30 cellular contexts compared by ENCODE assay signal in the genomic region with DNA sequence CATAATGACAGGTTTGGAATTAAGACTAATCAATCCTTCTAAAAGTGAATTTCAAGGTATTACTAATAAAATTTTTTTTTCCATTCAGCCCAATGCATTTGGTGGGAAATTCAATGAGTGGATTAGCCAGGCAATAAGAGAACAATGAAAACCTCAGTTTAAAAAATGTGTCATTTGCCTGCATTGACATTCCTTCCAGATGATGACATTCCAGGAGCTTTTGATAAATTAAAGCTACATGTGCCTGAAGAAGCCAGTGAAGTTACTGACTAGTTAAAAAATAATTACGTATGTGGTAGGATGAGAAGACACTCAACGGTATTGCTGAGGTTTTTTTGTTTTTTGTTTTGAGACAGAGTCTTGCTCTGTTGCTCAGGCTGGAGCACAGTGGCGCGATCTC. TPM values are rescaled to one million over a fixed set of nuclear protein-coding genes. Genes with fewer than 3 reads are reported as not detected.
DNase-seq lines count a peak whose midpoint lies in the region; ATAC-seq, FAIRE-seq and TF ChIP-seq lines count a peak whose summit lies in the region.
"Had no signal": no experiment of that assay in that cellular context is flagged by ENCODE, and none has a peak within 500 bp of the region (broad histone marks: within the 10 kb centered on the region; RNA-seq: fewer than 3 reads in every experiment).

No MANE protein-coding gene starts in this region.

- no peak overlapping the region for H4K8ac ChIP-seq in H1 (ENCODE audit: extremely low read depth, insufficient read depth, low read length)

- H2BK5ac ChIP-seq in H1 (ENCODE audit: low read depth, low read length) = no peak overlapping the region

- no peaks in the 10 kb centered on the region for H3K4me1 Mint-ChIP-seq in nephron progenitor cell
- H3K4me1 Mint-ChIP-seq: mesothelial cell of epicardium had no signal

- H3K4me3 ChIP-seq in GM23248 (no peak overlapping the region), H1 (ENCODE audit: extremely low read depth in 1 of 4, insufficient read depth in 2 of 4, low read depth in 3 of 4, low read length in 4 of 4) (no peak overlapping the region)
- H3K4me3 ChIP-seq: dorsolateral prefrontal cortex, skin epidermis, thyroid gland had no signal

- TF ChIP-seq RAD21 in H1 (IDR thresholded peaks at IDR 0.05 in 1 of 2, conservative IDR thresholded peaks at IDR 0.05 in 1 of 2; ENCODE audit: low read depth in 2 of 2, low read length in 2 of 2) = no peak

- no peak for FAIRE-seq in H1 (lab: Jason Lieb, UNC)

- CTCF ChIA-PET in H1 (lab: Charles Lee; ENCODE audit: partially characterized antibody) = interaction anchor here (0.6 to 0.7 kb wide), 2 partner anchors 18 to 966 kb away, joined by 3 to 4 read pairs; no protein-coding TSS in a partner anchor

- no peak for ATAC-seq in HG02588 (IDR thresholded peaks at IDR 0.05; ENCODE audit: unreplicated experiment)
- ATAC-seq: left ventricle myocardium superior; naive thymus-derived CD4-positive, alpha-beta T cell had no signal

- H3K4me1 ChIP-seq in GM23248 (ENCODE audit: insufficient read depth) = no peaks in the 10 kb centered on the region
- H3K4me1 ChIP-seq in H1 (replicated peaks in 1 of 4; ENCODE audit: control insufficient read depth in 3 of 4, insufficient read depth in 4 of 4, low read length in 3 of 4) = no peaks in the 10 kb centered on the region
- H3K4me1 ChIP-seq: thyroid gland had no signal

- H2BK12ac ChIP-seq in H1 (ENCODE audit: low read depth, low read length) = no peak overlapping the region

- H3K9me3 Mint-ChIP-seq in nephron progenitor cell = peaks cover 6% of the 10 kb centered on the region
- H3K9me3 Mint-ChIP-seq: activated naive CD8-positive, alpha-beta T cell treated with anti-CD3 and anti-CD28 coated beads, Interleukin-2, amount 10 ng/mL, durations not matched to agents 7 days and 5 days; CD4-positive, alpha-beta T cell; HFFc6; IgD-negative memory B cell; mesothelial cell of epicardium; stimulated activated naive CD8-positive, alpha-beta T cell treated with anti-CD3 and anti-CD28 coated beads, Interleukin-15, Interleukin-2, amounts not matched to agents 100 ng/mL and 50 ng/mL, for 24 hours had no signal

- TF ChIP-seq CTCF in H1 (IDR thresholded peaks at IDR 0.05; ENCODE audit: control extremely low read depth in 1 of 3, insufficient read depth in 1 of 3, low read depth in 1 of 3, low read length in 3 of 3) (no peak), nephron progenitor cell (IDR thresholded peaks at IDR 0.05) (no peak)

- H3K18ac ChIP-seq in H1 (ENCODE audit: extremely low read depth, low read length) = no peak overlapping the region

- H3K79me1 ChIP-seq in H1 (ENCODE audit: low read depth, low read length) = no peaks in the 10 kb centered on the region

- H3K4me3 Mint-ChIP-seq in nephron progenitor cell = no peak overlapping the region
- H3K4me3 Mint-ChIP-seq: activated naive CD8-positive, alpha-beta T cell treated with anti-CD3 and anti-CD28 coated beads, Interleukin-2, amount 10 ng/mL, durations not matched to agents 7 days and 5 days; CD4-positive, alpha-beta T cell; HFFc6; IgD-negative memory B cell; mesothelial cell of epicardium; naive thymus-derived CD4-positive, alpha-beta T cell; stimulated activated naive CD8-positive, alpha-beta T cell treated with anti-CD3 and anti-CD28 coated beads, Interleukin-15, Interleukin-2, amounts not matched to agents 100 ng/mL and 50 ng/mL, for 24 hours had no signal

- H3K4ac ChIP-seq in H1 (replicated peaks; ENCODE audit: insufficient read length, low read depth, low read length) = no peak overlapping the region

- H3K4me2 ChIP-seq in GM23248 (ENCODE audit: unreplicated experiment) (no peak overlapping the region), H1 (ENCODE audit: insufficient read depth in 1 of 2, low read depth in 2 of 2, low read length in 2 of 2) (no peak overlapping the region)

- TF ChIP-seq EP300 in H1 (IDR thresholded peaks at IDR 0.05; ENCODE audit: borderline replicate concordance in 1 of 2, low read depth in 2 of 2, low read length in 2 of 2) = no peak

- H3F3A ChIP-seq in GM23248 (ENCODE audit: insufficient read depth) = no peaks in the 10 kb centered on the region

- peaks cover 22% of the 10 kb centered on the region for H3K27me3 Mint-ChIP-seq in nephron progenitor cell (ENCODE audit: low read depth, poor library complexity)
- H3K27me3 Mint-ChIP-seq: CD4-positive, alpha-beta T cell; stimulated activated naive CD8-positive, alpha-beta T cell treated with anti-CD3 and anti-CD28 coated beads, Interleukin-15, Interleukin-2, amounts not matched to agents 100 ng/mL and 50 ng/mL, for 24 hours had no signal

- no peak overlapping the region for H3K56ac ChIP-seq in H1 (replicated peaks; ENCODE audit: insufficient read length, low read depth, low read length)

- H3K23ac ChIP-seq in H1 (ENCODE audit: insufficient read length) = no peak overlapping the region

- no peak overlapping the region for H2AFZ ChIP-seq in GM23248
- H2AFZ ChIP-seq in H1 (ENCODE audit: low read length) = no peak overlapping the region

- H3K9ac ChIP-seq in GM23248 = no peak overlapping the region
- no peak overlapping the region for H3K9ac ChIP-seq in H1 (replicated peaks in 1 of 4; ENCODE audit: extremely low read depth in 1 of 4, low read depth in 3 of 4, low read length in 3 of 4)

- H3K9me2 ChIP-seq in GM23248 (ENCODE audit: insufficient read depth) = no peaks in the 10 kb centered on the region

- H3K36me3 Mint-ChIP-seq in nephron progenitor cell (ENCODE audit: low read depth) = no peaks in the 10 kb centered on the region
- H3K36me3 Mint-ChIP-seq: activated naive CD8-positive, alpha-beta T cell treated with anti-CD3 and anti-CD28 coated beads, Interleukin-2, amount 10 ng/mL, durations not matched to agents 7 days and 5 days; mesothelial cell of epicardium; naive thymus-derived CD4-positive, alpha-beta T cell had no signal

- no peak overlapping the region for H4K91ac ChIP-seq in H1 (replicated peaks; ENCODE audit: insufficient read length, low read length)

- no peaks in the 10 kb centered on the region for H3K36me3 ChIP-seq in GM23248 (ENCODE audit: low read depth)
- H3K36me3 ChIP-seq in H1 (ENCODE audit: control insufficient read depth in 2 of 4, insufficient read depth in 4 of 4, low read length in 3 of 4) = no peaks in the 10 kb centered on the region
- H3K36me3 ChIP-seq: thyroid gland had no signal

- in situ Hi-C loops in GM23248 (cut with MboI) = no loop called here

- H3K79me2 ChIP-seq in GM23248 (ENCODE audit: insufficient read depth) = no peaks in the 10 kb centered on the region
- H3K79me2 ChIP-seq in H1 (ENCODE audit: control insufficient read depth in 1 of 2, insufficient read depth in 2 of 2, low read length in 2 of 2) = no peaks in the 10 kb centered on the region

- no peaks in the 10 kb centered on the region for H4K20me1 ChIP-seq in GM23248 (ENCODE audit: insufficient read depth)
- H4K20me1 ChIP-seq in H1 (replicated peaks in 1 of 2; ENCODE audit: control insufficient read depth in 1 of 2, insufficient read depth in 2 of 2, low read length in 2 of 2) = no peaks in the 10 kb centered on the region

- TF ChIP-seq POLR2A in H1 (IDR thresholded peaks at IDR 0.05; ENCODE audit: control extremely low read depth in 1 of 2, low read depth in 2 of 2, low read length in 2 of 2) = no peak

- no peak overlapping the region for H2BK20ac ChIP-seq in H1 (ENCODE audit: low read length)

- H3K27ac Mint-ChIP-seq in nephron progenitor cell = no peak overlapping the region
- H3K27ac Mint-ChIP-seq: activated naive CD8-positive, alpha-beta T cell treated with anti-CD3 and anti-CD28 coated beads, Interleukin-2, amount 10 ng/mL, durations not matched to agents 7 days and 5 days; CD4-positive, alpha-beta T cell; HFFc6; IgD-negative memory B cell; mesothelial cell of epicardium; naive thymus-derived CD4-positive, alpha-beta T cell; stimulated activated naive CD8-positive, alpha-beta T cell treated with anti-CD3 and anti-CD28 coated beads, Interleukin-15, Interleukin-2, amounts not matched to agents 100 ng/mL and 50 ng/mL, for 24 hours had no signal

- POLR2A ChIA-PET in H1 (lab: Charles Lee; ENCODE audit: partially characterized antibody) = no interaction called here

- H3K9me3 ChIP-seq in GM23248 (ENCODE audit: low read depth) (no peaks in the 10 kb centered on the region), H1 (ENCODE audit: insufficient read depth in 2 of 2, low read depth in 1 of 2, low read length in 1 of 2) (no peaks in the 10 kb centered on the region)
- H3K9me3 ChIP-seq: thyroid gland had no signal

- no peak overlapping the region for H2AK5ac ChIP-seq in H1 (ENCODE audit: low read depth, low read length)

- no peak overlapping the region for H2BK120ac ChIP-seq in H1 (replicated peaks; ENCODE audit: low read depth, low read length)

- no peak overlapping the region for H3K14ac ChIP-seq in H1 (ENCODE audit: insufficient read length)

- H3K27ac ChIP-seq in GM23248 = no peak overlapping the region
- no peak overlapping the region for H3K27ac ChIP-seq in H1 (ENCODE audit: low read depth, low read length)
- H3K27ac ChIP-seq: dorsolateral prefrontal cortex, skin epidermis, thyroid gland had no signal

- 81 to 87% methylated on average over 4 of the region's 4 CpGs for WGBS in GM23248 (ENCODE audit: low coverage in 1 of 2, low lambda C conversion rate in 2 of 2, missing lambda C conversion rate in 2 of 2), 2 experiments
- 90% methylated on average over 4 of the region's 4 CpGs; no CpG with 5 or more reads in 1 of the 2 experiments for WGBS in H1 (ENCODE audit: extremely low coverage in 1 of 2, insufficient coverage in 1 of 2, insufficient read length in 1 of 2, insufficient replicate concordance in 2 of 2, low coverage in 1 of 2, low lambda C conversion rate in 2 of 2, missing lambda C conversion rate in 1 of 2), 2 experiments

- H3K27me3 ChIP-seq in GM23248 (replicated peaks; ENCODE audit: insufficient read depth) (no peaks in the 10 kb centered on the region), H1 (replicated peaks in 1 of 4; ENCODE audit: control insufficient read depth in 3 of 4, extremely low read depth in 1 of 4, insufficient read depth in 3 of 4, low read length in 3 of 4) (no peaks in the 10 kb centered on the region)
- H3K27me3 ChIP-seq: dorsolateral prefrontal cortex, thyroid gland had no signal

- no peaks in the 10 kb centered on the region for H3K23me2 ChIP-seq in H1 (ENCODE audit: low read depth, low read length)

- no peak overlapping the region for H4K5ac ChIP-seq in H1 (ENCODE audit: insufficient read length, low read depth, low read length)

- DNase-seq in A172 (ENCODE audit: low spot score) (peak; percentile 61), GM23248 (peak; percentile 30), RKO (ENCODE audit: low spot score) (peak; percentile 27), H1 (ENCODE audit: low read depth in 1 of 2, low spot score in 2 of 2) (no peak), nephron progenitor cell (no peak), dedifferentiated amniotic fluid mesenchymal stem cell (ENCODE audit: extremely low spot score) (no peak), RPMI8226 (no peak)
- DNase-seq: 8988T; activated CD4-positive, alpha-beta T cell treated with anti-CD3 and anti-CD28 coated beads for 4 hours; activated CD8-positive, alpha-beta memory T cell treated with anti-CD3 and anti-CD28 coated beads for 24 hours; activated effector memory CD4-positive, alpha-beta T cell treated with anti-CD3 and anti-CD28 coated beads, Interleukin-2, amount 50 U/mL, for 16 hours; activated naive CD8-positive, alpha-beta T cell treated with anti-CD3 and anti-CD28 coated beads, Interleukin-2, amount 10 ng/mL, durations not matched to agents 7 days and 5 days; AML-193; CD4-positive, alpha-beta T cell; DMS53; dorsolateral prefrontal cortex; HFFc6; hypothalamus; left ventricle myocardium superior; MM.1S; naive thymus-derived CD4-positive, alpha-beta T cell; NCI-H1436; NCI-H2081 treated with DMSO at 0.1 percent for 48 hours; NCI-H345; thyroid gland had no signal

- no peak overlapping the region for H2BK15ac ChIP-seq in H1 (ENCODE audit: low read length)

RNA-seq across cellular contexts. Expression of gene RC3H1, which starts 37.9 kb away (rescaled TPM):
- total RNA-seq in A172 (2014; rRNA removed; shearing (Covaris generic)) = 24.3 and 26.6 TPM in 2 replicates
- total RNA-seq in GM23248 (2014; rRNA removed; shearing (Covaris generic)) = 18.9 and 22.4 TPM in 2 replicates
- polyA plus RNA-seq in GM23248 (2016; fragmentation: Nextera tagmentation; extraction: Ambion mirVana) (5.9 and 6.0 TPM in 2 replicates), H1 (2011; rRNA removed) (5.1 and 7.4 TPM in 2 replicates)
- 29.5 and 32.2 TPM in 2 replicates for total RNA-seq in H1 (2021; fragmentation: NEBNext Ultra II Directional; extraction: Animal tissue kit (Norgen Biotek cat#: 25700))
- polyA plus RNA-seq in H1 (2011; cell fraction: cytosol; rRNA removed) = 5.1 TPM
- polyA plus RNA-seq in H1 (2011; cell fraction: nucleus; rRNA removed) = 6.6 TPM
- 3.3 to 6.7 TPM (median 4.5 TPM) in 4 replicates for polyA plus RNA-seq in H1 (2012, experiment 1 of 2)
- 0.26 TPM for polyA plus RNA-seq in H1 (2012, experiment 2 of 2)
- 8.6 TPM for polyA plus RNA-seq in H1 (2013, experiment 1 of 2)
- 7.9 TPM for polyA plus RNA-seq in H1 (2013, experiment 2 of 2)
- polyA minus RNA-seq in H1 (2011; rRNA and poly(A)+ RNA removed) = 81.3 and 87.6 TPM in 2 replicates
- 33.0 TPM for polyA minus RNA-seq in H1 (2011; cell fraction: cytosol; rRNA and poly(A)+ RNA removed)
- polyA minus RNA-seq in H1 (2011; cell fraction: nucleus; rRNA and poly(A)+ RNA removed) = 47.3 TPM

Comparison
In these comparisons a context has a peak if more than half of its experiments do, and no peak if none do; other contexts are left out.
1. DNase-seq: peak in A172 (single experiment), GM23248 (single experiment) and RKO (single experiment); none in H1 (0 of 2), nephron progenitor cell (single experiment), dedifferentiated amniotic fluid mesenchymal stem cell (single experiment) and RPMI8226 (single experiment).